In the genomic region with DNA sequence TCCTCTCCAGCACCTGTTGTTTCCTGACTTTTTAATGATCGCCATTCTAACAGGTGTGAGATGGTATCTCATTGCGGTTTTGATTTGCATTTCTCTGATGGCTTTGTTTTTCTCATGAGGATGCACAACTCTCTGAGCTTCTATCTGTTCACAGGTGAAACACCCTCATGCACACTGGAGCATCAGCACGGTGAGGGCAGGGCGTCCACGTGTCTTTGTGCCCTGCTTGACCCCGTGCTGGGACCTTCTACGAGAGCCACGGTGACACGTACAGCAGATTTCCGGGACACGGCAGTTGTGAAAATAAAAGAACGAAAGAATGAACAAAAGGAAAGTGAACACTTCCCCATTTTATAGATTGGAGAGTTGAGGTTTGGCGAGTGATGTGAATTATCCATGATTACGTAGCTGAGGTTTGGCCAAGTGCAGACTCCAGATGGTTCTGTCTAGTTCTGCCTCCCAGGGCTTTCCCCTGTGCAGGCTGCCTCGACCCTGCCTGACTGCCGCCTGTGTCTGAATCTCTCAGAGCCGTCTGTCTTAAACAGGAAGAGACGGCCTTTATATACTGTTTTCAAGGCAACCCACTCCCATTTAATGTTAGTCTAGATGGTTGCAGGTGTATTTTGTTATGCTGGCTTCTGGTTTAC, we compare ENCODE assay signal across 31 cellular contexts.
DNase-seq lines count a peak whose midpoint lies in the region; ATAC-seq, FAIRE-seq and TF ChIP-seq lines count a peak whose summit lies in the region.
"Had no signal": no experiment of that assay in that cellular context is flagged by ENCODE, and none has a peak within 500 bp of the region (broad histone marks: within the 10 kb centered on the region; RNA-seq: fewer than 3 reads in every experiment).

No MANE protein-coding gene starts in this region.

- POLR2A ChIA-PET in HepG2 (lab: Yijun Ruan, JAX): no interaction called here

- H3K9me3 ChIP-seq in HepG2 (ENCODE audit: low read length) (peaks cover 6% of the 10 kb centered on the region; the same call in 1 of the 2 replicates), right lobe of liver (no peaks in the 10 kb centered on the region), OCI-LY3 (ENCODE audit: insufficient read depth, low read length) (no peaks in the 10 kb centered on the region), kidney (ENCODE audit: control insufficient read depth in 1 of 2, low read length in 2 of 2) (peaks cover 0 to 2% of the 10 kb centered on the region in 2 donors)
- H3K9me3 ChIP-seq: body of pancreas, SK-N-SH had no signal

- H3K9ac ChIP-seq in HepG2 (ENCODE audit: insufficient read depth, low read depth, low read length) (no peak overlapping the region), OCI-LY3 (ENCODE audit: low read length) (no peak overlapping the region), kidney (ENCODE audit: low read length in 2 of 2) (no peak overlapping the region)
- H3K9ac ChIP-seq: SK-N-SH had no signal

- DNase-seq in HepG2 (ENCODE audit: low spot score) (no peak), right lobe of liver (no peak), kidney (peak; percentile 56), nucleus accumbens (lab: John Stamatoyannopoulos, UW) (no peak), COR-L47 (lab: John Stamatoyannopoulos, UW) (no peak)
- DNase-seq: 8988T; activated CD4-positive, alpha-beta memory T cell treated with anti-CD3 and anti-CD28 coated beads for 36 hours; activated CD4-positive, alpha-beta T cell treated with anti-CD3 and anti-CD28 coated beads for 1 hour; activated CD8-positive, alpha-beta memory T cell treated with anti-CD3 and anti-CD28 coated beads, Interleukin-2, amount 50 U/mL, for 4 hours; activated naive CD4-positive, alpha-beta T cell treated with anti-CD3 and anti-CD28 coated beads for 36 hours; body of pancreas; CD4-positive, alpha-beta T cell; DND-41; GF-D8; H7; heart left ventricle; NCI-H1105 treated with DMSO at 0.1 percent for 48 hours; NCI-H1930; NCI-H2171 treated with DMSO at 0.1 percent for 48 hours; occipital lobe; SK-N-SH; stimulated activated CD4-positive, alpha-beta T cell treated with anti-CD3 and anti-CD28 coated beads, Interleukin-4, amount 100 ng/mL, for 4 hours; substantia nigra; T-helper 2 cell had no signal

- peaks cover 17% of the 10 kb centered on the region for H3K4me1 ChIP-seq in HepG2 (ENCODE audit: insufficient read depth, low read length)
- H3K4me1 ChIP-seq in right lobe of liver: peaks cover 0 to 4% (median 0%) of the 10 kb centered on the region in 4 donors
- no peaks in the 10 kb centered on the region for H3K4me1 ChIP-seq in OCI-LY3 (ENCODE audit: low read length)
- no peaks in the 10 kb centered on the region for H3K4me1 ChIP-seq in kidney (ENCODE audit: control insufficient read depth in 1 of 2, insufficient read depth in 1 of 2, low read depth in 1 of 2, low read length in 2 of 2)

- H3K4me3 ChIP-seq in HepG2 (replicated peaks in 1 of 3; ENCODE audit: insufficient read depth in 1 of 3, low read depth in 2 of 3, low read length in 3 of 3): no peak overlapping the region
- no peak overlapping the region for H3K4me3 ChIP-seq in right lobe of liver
- H3K4me3 ChIP-seq in OCI-LY3 (ENCODE audit: low read length): peak overlapping the region; percentile 56
- no peak overlapping the region for H3K4me3 ChIP-seq in kidney (ENCODE audit: low read length in 2 of 2)
- H3K4me3 ChIP-seq: body of pancreas, heart left ventricle had no signal

- no peak for TF ChIP-seq RAD21 in HepG2 (CRISPR knock-in tag; IDR thresholded peaks at IDR 0.05)

- H3K36me3 ChIP-seq in HepG2 (replicated peaks in 1 of 2; ENCODE audit: control insufficient read depth in 1 of 2, insufficient read depth in 2 of 2, low read length in 2 of 2): no peaks in the 10 kb centered on the region
- H3K36me3 ChIP-seq in right lobe of liver: no peaks in the 10 kb centered on the region
- H3K36me3 ChIP-seq in OCI-LY3 (replicated peaks; ENCODE audit: low read depth, low read length): no peaks in the 10 kb centered on the region
- no peaks in the 10 kb centered on the region for H3K36me3 ChIP-seq in kidney (ENCODE audit: control insufficient read depth in 1 of 2, insufficient read depth in 2 of 2, low read length in 2 of 2)
- H3K36me3 ChIP-seq: heart left ventricle had no signal

- H3K27me3 ChIP-seq in HepG2 (ENCODE audit: control insufficient read depth in 1 of 2, insufficient read depth in 2 of 2, low read length in 2 of 2): peaks cover 0 to 2% of the 10 kb centered on the region in 2 experiments; a peak in 2 of 5 replicates
- H3K27me3 ChIP-seq in right lobe of liver: no peaks in the 10 kb centered on the region
- no peaks in the 10 kb centered on the region for H3K27me3 ChIP-seq in OCI-LY3 (ENCODE audit: low read depth, low read length)
- H3K27me3 ChIP-seq: body of pancreas, heart left ventricle had no signal

- H4K20me1 ChIP-seq in HepG2 (ENCODE audit: insufficient read depth, low read length) (no peaks in the 10 kb centered on the region), OCI-LY3 (ENCODE audit: insufficient read depth, low read length) (no peaks in the 10 kb centered on the region)

- TF ChIP-seq EP300 in HepG2 (IDR thresholded peaks at IDR 0.05; ENCODE audit: low read depth in 2 of 2, low read length in 2 of 2): no peak
- no peak for TF ChIP-seq EP300 in HepG2 (CRISPR knock-in tag; IDR thresholded peaks at IDR 0.05; ENCODE audit: borderline replicate concordance)

- 80% methylated on average over 18 of the region's 18 CpGs for WGBS in HepG2 (ENCODE audit: low lambda C conversion rate)
- 88% methylated on average over 14 of the region's 18 CpGs for WGBS in right lobe of liver (ENCODE audit: insufficient coverage, low coverage, low lambda C conversion rate, missing lambda C conversion rate)

- no peak overlapping the region for H3K4me2 ChIP-seq in HepG2 (ENCODE audit: low read depth, low read length)
- peak overlapping the region; percentile 50 for H3K4me2 ChIP-seq in OCI-LY3 (ENCODE audit: low read length)
- H3K4me2 ChIP-seq: SK-N-SH had no signal

- H3K27ac ChIP-seq in HepG2 (ENCODE audit: extremely low read length, insufficient read depth, low read length): no peak overlapping the region
- no peak overlapping the region for H3K27ac ChIP-seq in right lobe of liver
- H3K27ac ChIP-seq in OCI-LY3 (ENCODE audit: low read length): no peak overlapping the region
- no peak overlapping the region for H3K27ac ChIP-seq in kidney (ENCODE audit: low read depth in 2 of 2, low read length in 2 of 2)
- H3K27ac ChIP-seq: heart left ventricle had no signal

- TF ChIP-seq CTCF in HepG2 (CRISPR knock-in tag; IDR thresholded peaks at IDR 0.05): no peak
- TF ChIP-seq CTCF in right lobe of liver (IDR thresholded peaks at IDR 0.05): no peak
- TF ChIP-seq CTCF in OCI-LY3 (IDR thresholded peaks at IDR 0.05; ENCODE audit: low read depth, low read length): no peak
- TF ChIP-seq CTCF in kidney (IDR thresholded peaks at IDR 0.05; ENCODE audit: borderline replicate concordance, extremely low read depth, insufficient read depth): no peak

- FAIRE-seq in HepG2 (lab: Jason Lieb, UNC) (no peak), kidney (lab: Jason Lieb, UNC) (no peak)
- FAIRE-seq: D721Med, GM19239, keratinocyte had no signal

- intact Hi-C loops in HepG2 (cut with micrococcal nuclease; ENCODE audit: unreplicated experiment): no loop called here
- intact Hi-C loops in right lobe of liver (cut with DNase I): no loop called here
- intact Hi-C loops in kidney (cut with DNase I): no loop called here

- ATAC-seq in HepG2 (no peak), right lobe of liver (no peak), GM18870 (IDR thresholded peaks at IDR 0.05; ENCODE audit: unreplicated experiment) (no peak), GM21360 (IDR thresholded peaks at IDR 0.05; ENCODE audit: unreplicated experiment) (no peak)
- ATAC-seq: esophagus mucosa, heart left ventricle had no signal

- H3K79me2 ChIP-seq in HepG2 (ENCODE audit: insufficient read depth, low read length): no peaks in the 10 kb centered on the region
- no peaks in the 10 kb centered on the region for H3K79me2 ChIP-seq in OCI-LY3 (ENCODE audit: low read length)

- in situ Hi-C loops in HepG2 (cut with HindIII; ENCODE audit: extremely low pct_ligation_motif_present, low pct_unique_long_range_greater_than_20kb): no loop called here

- TF ChIP-seq POLR2A in HepG2 (IDR thresholded peaks at IDR 0.05; ENCODE audit: insufficient read depth in 1 of 2, low read depth in 2 of 2, low read length in 2 of 2) (no peak), right lobe of liver (IDR thresholded peaks at IDR 0.05) (no peak)

- no peak overlapping the region for H2AFZ ChIP-seq in HepG2 (ENCODE audit: low read length)
- no peak overlapping the region for H2AFZ ChIP-seq in OCI-LY3 (ENCODE audit: low read depth, low read length)

- CTCF ChIA-PET in HepG2 (lab: Yijun Ruan, JAX; ENCODE audit: low intra/inter-chr PET ratio, low total read pairs): no interaction called here

- BruUV-seq in HepG2 (replicated peaks; lab: Mats Ljungman, UMichigan): no TSS peak

TF ChIP-seq in HepG2, 621 proteins besides CTCF, POLR2A, EP300 and RAD21:
- 0 out of 2 replicates have a peak, but pooled peaks have one; percentile 10 for TF ChIP-seq ZNF629 (CRISPR knock-in tag; conservative IDR thresholded peaks at IDR 0.05)
- TF ChIP-seq PRPF4 (IDR thresholded peaks at IDR 0.05; ENCODE audit: low read depth, low read length, poor library complexity, severe bottlenecking): no peak
TF ChIP-seq in HepG2: peak in this region for 1.
